ENCODE assay signal across 15 cellular contexts in genomic region chr3:197496746-197497125, GRCh38.
"Had no signal": no experiment of that assay in that cellular context is flagged by ENCODE, and none has a peak within 500 bp of the region (broad histone marks: within the 10 kb centered on the region; RNA-seq: fewer than 3 reads in every experiment).

No MANE protein-coding gene starts in this region.

- H3K4me1 ChIP-seq: gastrocnemius medialis, parathyroid adenoma, uterus had no signal

- H3K9me3 Mint-ChIP-seq: activated T-cell treated with anti-CD3 and anti-CD28 coated beads, Interleukin-2, amount 50 U/mL, for 72 hours; natural killer cell treated with Interleukin-12 subunit alpha and Interleukin-12 subunit beta and Interleukin-15 and Interleukin-18, amount 100 ng/mL, for 72 hours had no signal

- H3K4me1 Mint-ChIP-seq: activated CD4-positive, alpha-beta memory T cell treated with anti-CD3 and anti-CD28 coated beads, Interleukin-2, amount 10 ng/mL, durations not matched to agents 7 days and 5 days had no signal

- ATAC-seq: activated T-cell treated with anti-CD3 and anti-CD28 coated beads, Interleukin-2, amount 50 U/mL, for 72 hours; gastrocnemius medialis; left lobe of liver; natural killer cell treated with Interleukin-12 subunit alpha and Interleukin-12 subunit beta and Interleukin-15 and Interleukin-18, amount 100 ng/mL, for 72 hours had no signal

- H3K27ac ChIP-seq: cardiac muscle cell, gastrocnemius medialis, parathyroid adenoma, stomach, uterus had no signal

- H3K27ac Mint-ChIP-seq: activated CD4-positive, alpha-beta memory T cell treated with anti-CD3 and anti-CD28 coated beads, Interleukin-2, amount 10 ng/mL, durations not matched to agents 7 days and 5 days; activated T-cell treated with anti-CD3 and anti-CD28 coated beads, Interleukin-2, amount 50 U/mL, for 72 hours; natural killer cell treated with Interleukin-12 subunit alpha and Interleukin-12 subunit beta and Interleukin-15 and Interleukin-18, amount 100 ng/mL, for 72 hours had no signal

- DNase-seq: activated CD4-positive, alpha-beta memory T cell treated with anti-CD3 and anti-CD28 coated beads, Interleukin-2, amount 10 ng/mL, durations not matched to agents 7 days and 5 days; activated naive CD4-positive, alpha-beta T cell; activated T-cell treated with anti-CD3 and anti-CD28 coated beads, Interleukin-2, amount 50 U/mL, for 72 hours; aorta; effector CD4-positive, alpha-beta T cell; gastrocnemius medialis; islet precursor cell; mammary epithelial cell; stimulated activated CD4-positive, alpha-beta T cell treated with anti-CD3 and anti-CD28 coated beads, Interleukin-4, amount 100 ng/mL, for 4 hours; stomach; uterus had no signal

- H3K4me3 ChIP-seq: cardiac muscle cell, gastrocnemius medialis, stomach, uterus had no signal

- H3K4me3 Mint-ChIP-seq: activated CD4-positive, alpha-beta memory T cell treated with anti-CD3 and anti-CD28 coated beads, Interleukin-2, amount 10 ng/mL, durations not matched to agents 7 days and 5 days; activated T-cell treated with anti-CD3 and anti-CD28 coated beads, Interleukin-2, amount 50 U/mL, for 72 hours; natural killer cell treated with Interleukin-12 subunit alpha and Interleukin-12 subunit beta and Interleukin-15 and Interleukin-18, amount 100 ng/mL, for 72 hours had no signal

- H3K36me3 Mint-ChIP-seq: natural killer cell treated with Interleukin-12 subunit alpha and Interleukin-12 subunit beta and Interleukin-15 and Interleukin-18, amount 100 ng/mL, for 72 hours had no signal

- H3K9me3 ChIP-seq: gastrocnemius medialis, stomach, uterus had no signal

- H3K36me3 ChIP-seq: cardiac muscle cell, gastrocnemius medialis, stomach, uterus had no signal

- H2AFZ ChIP-seq: parathyroid adenoma had no signal

- H3K27me3 ChIP-seq: cardiac muscle cell, gastrocnemius medialis, stomach, uterus had no signal

- H3K9ac ChIP-seq: parathyroid adenoma had no signal
